Comparison of ENCODE assay signal across 16 cellular contexts in genomic region chr4:86376850-86377249, GRCh38. TPM values are rescaled to one million over a fixed set of nuclear protein-coding genes. Genes with fewer than 3 reads are reported as not detected.
"Had no signal": no experiment of that assay in that cellular context is flagged by ENCODE, and none has a peak within 500 bp of the region (broad histone marks: within the 10 kb centered on the region; RNA-seq: fewer than 3 reads in every experiment).

No MANE protein-coding gene starts in this region.

- FAIRE-seq: colon had no signal

- H3K9me3 ChIP-seq: adrenal gland, neutrophil, thyroid gland, uterus had no signal

- H2AFZ ChIP-seq: hepatocyte had no signal

- H3K27ac ChIP-seq: adrenal gland, hepatocyte, neutrophil, thyroid gland, uterus had no signal

- H3K27ac Mint-ChIP-seq: activated CD4-positive, alpha-beta memory T cell treated with anti-CD3 and anti-CD28 coated beads for 36 hours; activated CD4-positive, alpha-beta T cell treated with anti-CD3 and anti-CD28 coated beads for 36 hours; activated CD8-positive, alpha-beta memory T cell treated with anti-CD3 and anti-CD28 coated beads, Interleukin-2, amount 10 ng/mL, durations not matched to agents 7 days and 5 days; activated T-cell treated with anti-CD3 and anti-CD28 coated beads, Interleukin-2, amount 50 U/mL, for 24 hours; stimulated activated memory B cell treated with anti-CD40 and anti-IgM and Interleukin-4, amounts not matched to agents 10 μg/mL and 1 μg/mL and 100 μg/mL, for 72 hours had no signal

- H3K4me1 Mint-ChIP-seq: activated CD4-positive, alpha-beta T cell treated with anti-CD3 and anti-CD28 coated beads for 36 hours; activated CD8-positive, alpha-beta memory T cell treated with anti-CD3 and anti-CD28 coated beads, Interleukin-2, amount 10 ng/mL, durations not matched to agents 7 days and 5 days; stimulated activated memory B cell treated with anti-CD40 and anti-IgM and Interleukin-4, amounts not matched to agents 10 μg/mL and 1 μg/mL and 100 μg/mL, for 72 hours had no signal

- DNase-seq: activated CD4-positive, alpha-beta memory T cell treated with anti-CD3 and anti-CD28 coated beads for 36 hours; activated CD4-positive, alpha-beta T cell treated with anti-CD3 and anti-CD28 coated beads for 36 hours; activated CD8-positive, alpha-beta memory T cell treated with anti-CD3 and anti-CD28 coated beads, Interleukin-2, amount 10 ng/mL, durations not matched to agents 7 days and 5 days; activated effector memory CD4-positive, alpha-beta T cell treated with Interleukin-2 at 50 U/mL for 16 hours; activated naive CD4-positive, alpha-beta T cell treated with anti-CD3 and anti-CD28 coated beads, Interleukin-2, amount 50 U/mL, for 16 hours; activated T-cell treated with anti-CD3 and anti-CD28 coated beads, Interleukin-2, amount 50 U/mL, for 24 hours; adrenal gland; kidney glomerular epithelial cell; thyroid gland; uterus had no signal

- H3K4me3 Mint-ChIP-seq: activated CD4-positive, alpha-beta memory T cell treated with anti-CD3 and anti-CD28 coated beads for 36 hours; activated CD4-positive, alpha-beta T cell treated with anti-CD3 and anti-CD28 coated beads for 36 hours; activated CD8-positive, alpha-beta memory T cell treated with anti-CD3 and anti-CD28 coated beads, Interleukin-2, amount 10 ng/mL, durations not matched to agents 7 days and 5 days; activated T-cell treated with anti-CD3 and anti-CD28 coated beads, Interleukin-2, amount 50 U/mL, for 24 hours; stimulated activated memory B cell treated with anti-CD40 and anti-IgM and Interleukin-4, amounts not matched to agents 10 μg/mL and 1 μg/mL and 100 μg/mL, for 72 hours had no signal

- H3K27me3 Mint-ChIP-seq: activated CD4-positive, alpha-beta memory T cell treated with anti-CD3 and anti-CD28 coated beads for 36 hours; activated CD4-positive, alpha-beta T cell treated with anti-CD3 and anti-CD28 coated beads for 36 hours; activated CD8-positive, alpha-beta memory T cell treated with anti-CD3 and anti-CD28 coated beads, Interleukin-2, amount 10 ng/mL, durations not matched to agents 7 days and 5 days; activated T-cell treated with anti-CD3 and anti-CD28 coated beads, Interleukin-2, amount 50 U/mL, for 24 hours had no signal

- H3K4me1 ChIP-seq: adrenal gland, thyroid gland, uterus had no signal

- H3K4me2 ChIP-seq: hepatocyte had no signal

- H3K36me3 Mint-ChIP-seq: activated CD4-positive, alpha-beta memory T cell treated with anti-CD3 and anti-CD28 coated beads for 36 hours; activated CD8-positive, alpha-beta memory T cell treated with anti-CD3 and anti-CD28 coated beads, Interleukin-2, amount 10 ng/mL, durations not matched to agents 7 days and 5 days had no signal

- H3K27me3 ChIP-seq: adrenal gland, hepatocyte, neutrophil, thyroid gland, uterus had no signal

- ATAC-seq: activated CD4-positive, alpha-beta T cell treated with anti-CD3 and anti-CD28 coated beads for 36 hours; activated CD8-positive, alpha-beta memory T cell treated with anti-CD3 and anti-CD28 coated beads, Interleukin-2, amount 10 ng/mL, durations not matched to agents 7 days and 5 days; esophagus mucosa; stimulated activated memory B cell treated with anti-CD40 and anti-IgM and Interleukin-4, amounts not matched to agents 10 μg/mL and 1 μg/mL and 100 μg/mL, for 72 hours had no signal

- H3K79me2 ChIP-seq: hepatocyte had no signal

- H3K36me3 ChIP-seq: adrenal gland, neutrophil, thyroid gland, uterus had no signal

- H3K4me3 ChIP-seq: adrenal gland, hepatocyte, thyroid gland, uterus had no signal

RNA-seq across cellular contexts. Expression of gene MAPK10, which starts 17.0 kb away (rescaled TPM):
- total RNA-seq: activated CD4-positive, alpha-beta memory T cell treated with anti-CD3 and anti-CD28 coated beads for 36 hours; activated CD8-positive, alpha-beta memory T cell treated with anti-CD3 and anti-CD28 coated beads, Interleukin-2, amount 10 ng/mL, durations not matched to agents 7 days and 5 days; T-helper 1 cell treated with Interleukin-12 subunit alpha and Interleukin-12 subunit beta and Interleukin-4 antibody, amounts not matched to agents 30 ng/mL and 1 ng/mL, for 36 hours had no signal
